In the genomic region with DNA sequence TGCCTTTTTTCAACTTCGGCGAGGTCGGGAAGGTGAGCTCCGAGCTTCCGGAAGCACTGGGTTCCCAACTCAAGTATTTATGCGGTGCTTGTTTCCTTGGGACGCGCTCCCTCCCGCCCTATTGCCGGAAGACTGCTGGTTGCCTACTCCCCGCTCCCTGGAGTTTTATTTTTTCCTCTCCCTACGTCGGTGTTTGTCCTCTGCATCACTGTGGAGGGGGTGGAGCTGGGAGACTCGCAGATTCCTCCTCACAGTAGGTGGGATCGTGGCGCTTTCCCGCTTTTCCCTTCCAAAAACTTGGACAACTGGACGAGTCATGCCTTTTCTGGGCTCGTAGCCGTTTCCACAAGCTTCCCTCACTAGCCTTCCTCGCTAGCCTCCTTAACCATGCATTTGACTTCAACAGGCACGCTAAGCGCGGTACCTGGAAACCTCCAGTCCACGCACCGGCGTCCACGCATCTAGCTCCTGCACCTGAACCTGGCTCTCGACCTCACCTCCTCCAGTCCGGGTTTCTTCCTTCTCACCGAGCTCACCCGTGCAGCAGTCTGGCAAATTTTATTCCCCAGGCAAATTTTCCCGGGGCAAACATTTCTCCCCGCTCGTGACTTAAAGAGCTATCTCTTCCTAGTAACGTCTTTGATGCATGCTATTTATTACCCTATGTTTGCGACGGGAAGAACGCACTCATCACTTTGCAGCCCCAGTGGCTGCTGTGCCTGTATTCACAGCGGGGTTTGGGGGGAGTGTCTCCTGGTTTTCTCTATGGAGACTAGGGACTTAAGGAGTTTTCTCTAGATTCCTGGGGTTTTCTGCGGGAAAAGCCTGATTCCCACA, we compare ENCODE assay signal across 8 cellular contexts. TPM values are rescaled to one million over a fixed set of nuclear protein-coding genes. Genes with fewer than 3 reads are reported as not detected.
DNase-seq lines count a peak whose midpoint lies in the region; ATAC-seq, FAIRE-seq and TF ChIP-seq lines count a peak whose summit lies in the region.

Gene AVPR1A (minus strand): TSS at position 141 of the 837 bp plus-strand sequence. CDS start 365 bp downstream, outside the sequence.

- no peaks in the 10 kb centered on the region for H3K36me3 Mint-ChIP-seq in activated naive CD4-positive, alpha-beta T cell treated with anti-CD3 and anti-CD28 coated beads for 36 hours (ENCODE audit: low read depth)
- H3K36me3 Mint-ChIP-seq in activated naive CD8-positive, alpha-beta T cell treated with anti-CD3 and anti-CD28 coated beads, Interleukin-2, amount 10 ng/mL, durations not matched to agents 7 days and 5 days = no peaks in the 10 kb centered on the region

- H3K27ac Mint-ChIP-seq in activated naive CD4-positive, alpha-beta T cell treated with anti-CD3 and anti-CD28 coated beads for 36 hours = no peak within 1 kb of the TSS
- H3K27ac Mint-ChIP-seq in activated naive CD8-positive, alpha-beta T cell treated with anti-CD3 and anti-CD28 coated beads, Interleukin-2, amount 10 ng/mL, durations not matched to agents 7 days and 5 days = peak within 1 kb of the TSS; percentile 60

- H3K27me3 ChIP-seq in iPS-15b (ENCODE audit: control insufficient read depth, insufficient read depth, low read length) (peaks cover 57% of the 10 kb centered on the region), small intestine (ENCODE audit: control insufficient read depth in 2 of 2, insufficient read depth in 2 of 2, low read length in 2 of 2) (peaks cover 8 to 23% of the 10 kb centered on the region in 2 donors)

- H3K36me3 ChIP-seq in iPS-15b (ENCODE audit: control insufficient read depth, insufficient read depth, low read length) = no peaks in the 10 kb centered on the region
- H3K36me3 ChIP-seq in small intestine (ENCODE audit: control insufficient read depth in 2 of 2, insufficient read depth in 2 of 2, low read length in 2 of 2) = no peaks in the 10 kb centered on the region

- no peak within 1 kb of the TSS for H3K27ac ChIP-seq in small intestine (ENCODE audit: low read depth in 1 of 2, low read length in 1 of 2)

- POLR2A ChIA-PET in activated naive CD8-positive, alpha-beta T cell treated with anti-CD3 and anti-CD28 coated beads, Interleukin-2, amount 10 ng/mL, durations not matched to agents 7 days and 5 days (lab: Charles Lee) = no interaction called here

- H3K4me3 Mint-ChIP-seq in activated naive CD4-positive, alpha-beta T cell treated with anti-CD3 and anti-CD28 coated beads for 36 hours = peak within 1 kb of the TSS; percentile 3
- peak within 1 kb of the TSS; percentile 60 for H3K4me3 Mint-ChIP-seq in activated naive CD8-positive, alpha-beta T cell treated with anti-CD3 and anti-CD28 coated beads, Interleukin-2, amount 10 ng/mL, durations not matched to agents 7 days and 5 days

- peaks cover 15% of the 10 kb centered on the region for H3K4me1 Mint-ChIP-seq in activated naive CD4-positive, alpha-beta T cell treated with anti-CD3 and anti-CD28 coated beads for 36 hours (ENCODE audit: low read depth)
- peaks cover 11% of the 10 kb centered on the region for H3K4me1 Mint-ChIP-seq in activated naive CD8-positive, alpha-beta T cell treated with anti-CD3 and anti-CD28 coated beads, Interleukin-2, amount 10 ng/mL, durations not matched to agents 7 days and 5 days

- DNase-seq in activated naive CD4-positive, alpha-beta T cell treated with anti-CD3 and anti-CD28 coated beads for 36 hours = peak; percentile 5
- DNase-seq in activated naive CD4-positive, alpha-beta T cell treated with Interleukin-2 at 50 U/mL for 16 hours = no peak
- peak; percentile 29 for DNase-seq in activated naive CD8-positive, alpha-beta T cell treated with anti-CD3 and anti-CD28 coated beads, Interleukin-2, amount 10 ng/mL, durations not matched to agents 7 days and 5 days
- DNase-seq in small intestine (peak; percentile 7), GM13977 (ENCODE audit: low spot score) (no peak)
- no peak for DNase-seq in stimulated activated CD4-positive, alpha-beta T cell treated with anti-CD3 and anti-CD28 coated beads, Interleukin-4, amount 100 ng/mL, for 24 hours

- CTCF ChIA-PET in activated naive CD4-positive, alpha-beta T cell treated with anti-CD3 and anti-CD28 coated beads for 36 hours (lab: Charles Lee) = interaction anchor here (0.6 to 1.7 kb wide), 10 partner anchors 9 to 652 kb away, joined by 3 to 8 read pairs (median 4); no protein-coding TSS in a partner anchor

- H3K9me3 Mint-ChIP-seq in activated naive CD4-positive, alpha-beta T cell treated with anti-CD3 and anti-CD28 coated beads for 36 hours = no peaks in the 10 kb centered on the region
- H3K9me3 Mint-ChIP-seq in activated naive CD8-positive, alpha-beta T cell treated with anti-CD3 and anti-CD28 coated beads, Interleukin-2, amount 10 ng/mL, durations not matched to agents 7 days and 5 days = no peaks in the 10 kb centered on the region

- intact Hi-C loops in activated naive CD4-positive, alpha-beta T cell treated with anti-CD3 and anti-CD28 coated beads for 36 hours (cut with micrococcal nuclease) = loop anchor here (5.0 kb wide), 1 partner anchor 651 kb away; no protein-coding TSS in a partner anchor

- peaks cover 48% of the 10 kb centered on the region for H3K27me3 Mint-ChIP-seq in activated naive CD4-positive, alpha-beta T cell treated with anti-CD3 and anti-CD28 coated beads for 36 hours (ENCODE audit: low read depth)
- H3K27me3 Mint-ChIP-seq in activated naive CD8-positive, alpha-beta T cell treated with anti-CD3 and anti-CD28 coated beads, Interleukin-2, amount 10 ng/mL, durations not matched to agents 7 days and 5 days = peaks cover 60% of the 10 kb centered on the region

- no peak for FAIRE-seq in small intestine (lab: Jason Lieb, UNC)

- in situ Hi-C loops in GM13977 (cut with MboI; ENCODE audit: low pct_unique_long_range_greater_than_20kb, low sequenced_read_pairs, unreplicated experiment) = no loop called here

- H3K9ac ChIP-seq in iPS-15b (ENCODE audit: low read depth, low read length) = no peak within 1 kb of the TSS

- H3K9me3 ChIP-seq in iPS-15b (ENCODE audit: control insufficient read depth, insufficient read depth, low read length) (no peaks in the 10 kb centered on the region), small intestine (ENCODE audit: control insufficient read depth, low read depth) (no peaks in the 10 kb centered on the region)

- H3K4me1 ChIP-seq in iPS-15b (ENCODE audit: control insufficient read depth, insufficient read depth, low read length) = no peaks in the 10 kb centered on the region
- H3K4me1 ChIP-seq in small intestine (ENCODE audit: control insufficient read depth in 2 of 2, insufficient read depth in 1 of 2, low read depth in 1 of 2, low read length in 1 of 2) = no peaks in the 10 kb centered on the region

- 2% methylated on average over 41 of the region's 41 CpGs for WGBS in small intestine, 3 donors

- no peak for TF ChIP-seq CTCF in GM13977 (IDR thresholded peaks at IDR 0.05; ENCODE audit: extremely low read depth, insufficient read depth, missing control alignments)

- no peak for ATAC-seq in activated naive CD8-positive, alpha-beta T cell treated with anti-CD3 and anti-CD28 coated beads, Interleukin-2, amount 10 ng/mL, durations not matched to agents 7 days and 5 days (ENCODE audit: low read depth)
- no peak for ATAC-seq in GM21576 (IDR thresholded peaks at IDR 0.05; ENCODE audit: unreplicated experiment)

- H3K4me3 ChIP-seq in iPS-15b (ENCODE audit: low read depth, low read length) (peak within 1 kb of the TSS; percentile 80), small intestine (ENCODE audit: low read depth in 1 of 2, low read length in 2 of 2) (peak within 1 kb of the TSS in 1 of 2 donors; percentile 12)

RNA-seq across cellular contexts. Expression of gene AVPR1A, which starts in this region (rescaled TPM):
- not detected for total RNA-seq in activated naive CD4-positive, alpha-beta T cell treated with anti-CD3 and anti-CD28 coated beads for 36 hours
- not detected for total RNA-seq in activated naive CD8-positive, alpha-beta T cell treated with anti-CD3 and anti-CD28 coated beads, Interleukin-2, amount 10 ng/mL, durations not matched to agents 7 days and 5 days
- 1 to 10 TPM in 1 of 3 donors, not detected in 2; 1.1 TPM for polyA plus RNA-seq in small intestine

Comparison
In these comparisons a context has a peak if more than half of its experiments do, and no peak if none do; other contexts are left out.
1. Peak in DNase-seq in activated naive CD4-positive, alpha-beta T cell treated with anti-CD3 and anti-CD28 coated beads for 36 hours; RNA of the gene not detected or under 1 TPM.
2. Peak in DNase-seq in activated naive CD8-positive, alpha-beta T cell treated with anti-CD3 and anti-CD28 coated beads, Interleukin-2, amount 10 ng/mL, durations not matched to agents 7 days and 5 days; RNA of the gene not detected or under 1 TPM.